Comparison of ENCODE assay signal across 9 cellular contexts in the genomic region with DNA sequence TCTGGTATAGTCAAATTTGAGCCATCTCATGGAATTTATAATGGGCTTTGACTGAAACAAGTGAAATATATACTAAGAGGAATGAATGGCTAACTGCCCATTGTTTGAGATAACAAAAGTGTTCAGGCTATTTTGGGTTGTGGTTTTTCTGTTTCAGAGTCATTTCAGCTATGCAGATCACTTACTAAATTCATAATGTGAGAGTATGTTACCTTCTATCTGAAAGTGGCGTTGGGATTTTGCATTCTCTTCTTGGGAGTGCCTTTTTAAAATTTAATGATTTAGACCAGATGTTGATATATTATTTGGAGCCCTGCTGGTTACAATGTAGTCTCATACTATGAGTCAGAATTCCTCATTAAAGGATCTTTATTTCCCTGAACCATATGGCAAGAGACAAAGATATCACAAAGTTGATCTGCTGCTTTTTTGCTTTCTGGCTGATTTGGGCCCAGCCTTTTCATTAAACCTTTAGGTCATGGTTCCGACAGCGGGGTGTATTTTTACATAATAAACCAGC. TPM values are rescaled to one million over a fixed set of nuclear protein-coding genes. Genes with fewer than 3 reads are reported as not detected.
DNase-seq lines count a peak whose midpoint lies in the region; ATAC-seq and TF ChIP-seq lines count a peak whose summit lies in the region.
"Had no signal": no experiment of that assay in that cellular context is flagged by ENCODE, and none has a peak within 500 bp of the region (broad histone marks: within the 10 kb centered on the region; RNA-seq: fewer than 3 reads in every experiment).

No MANE protein-coding gene starts in this region.

- CTCF ChIA-PET in OCI-LY7 (lab: Charles Lee; ENCODE audit: unreplicated experiment): no interaction called here

- POLR2A ChIA-PET in OCI-LY7 (lab: Charles Lee): interaction anchor here (0.5 to 6.9 kb wide), 10 partner anchors 9 to 861 kb away, joined by 3 to 48 read pairs (median 3); partner anchors contain the start of gene VCL

- no peak for TF ChIP-seq CTCF in OCI-LY7 (conservative IDR thresholded peaks at IDR 0.05; ENCODE audit: low read length)
- TF ChIP-seq CTCF in foreskin fibroblast (IDR thresholded peaks at IDR 0.05; ENCODE audit: low read depth, low read length): no peak

- ATAC-seq in GM18873 (IDR thresholded peaks at IDR 0.05; ENCODE audit: low FRiP score, unreplicated experiment): no peak

- DNase-seq in DMS 273 treated with DMSO at 0.1 percent for 48 hours (lab: John Stamatoyannopoulos, UW) (peak; percentile 80), H4 (ENCODE audit: low spot score) (peak; percentile 37), OCI-LY7 (ENCODE audit: low spot score) (peak; percentile 76), foreskin fibroblast (peak; percentile 71 to 87), GM19240 (ENCODE audit: insufficient read length, low spot score) (no peak), DMS153 treated with DMSO at 0.1 percent for 48 hours (lab: John Stamatoyannopoulos, UW; ENCODE audit: unreplicated experiment) (no peak)
- no peak for DNase-seq in stimulated activated CD4-positive, alpha-beta T cell treated with anti-CD3 and anti-CD28 coated beads, Interleukin-2, amount 100 ng/mL, for 24 hours

- no peaks in the 10 kb centered on the region for H3K9me3 ChIP-seq in OCI-LY7 (ENCODE audit: low read length)

- H3K36me3 ChIP-seq in OCI-LY7 (ENCODE audit: insufficient read depth, low read length): no peaks in the 10 kb centered on the region

- H2AFZ ChIP-seq in OCI-LY7 (ENCODE audit: low read length): peak overlapping the region; percentile 35; the same call in 1 of the 2 replicates

- H3K27ac ChIP-seq in OCI-LY7 (ENCODE audit: low read depth, low read length, poor library complexity, severe bottlenecking): peak overlapping the region; percentile 95
- H3K27ac ChIP-seq: VCaP had no signal

- H4K20me1 ChIP-seq in OCI-LY7 (ENCODE audit: insufficient read depth, low read length): no peaks in the 10 kb centered on the region

- H3K4me1 ChIP-seq in OCI-LY7 (ENCODE audit: insufficient read depth, low read length, poor library complexity, severe bottlenecking): peaks cover 100% of the 10 kb centered on the region

- H3K4me3 ChIP-seq in OCI-LY7 (ENCODE audit: low read depth, low read length, poor library complexity, severe bottlenecking) (peak overlapping the region; percentile 49), foreskin fibroblast (ENCODE audit: low read depth in 1 of 2, low read length in 2 of 2) (peak overlapping the region in 1 of 2 donors; percentile 13)

- H3K79me2 ChIP-seq in OCI-LY7 (ENCODE audit: insufficient read depth, low read depth, low read length): peaks cover 77% of the 10 kb centered on the region

- no peaks in the 10 kb centered on the region for H3K9me2 ChIP-seq in OCI-LY7 (ENCODE audit: insufficient read depth, low read length)

- H3K4me2 ChIP-seq in OCI-LY7 (ENCODE audit: low read length): peak overlapping the region; percentile 82

- intact Hi-C loops in OCI-LY7 (cut with micrococcal nuclease; ENCODE audit: unreplicated experiment): loop anchor here (1.0 kb wide), 1 partner anchor 10 kb away; the partner anchor contains the start of gene VCL

- BruUV-seq in OCI-LY7 (replicated peaks; lab: Mats Ljungman, UMichigan): no TSS peak

RNA-seq across cellular contexts. Expression of gene VCL, which starts 10.4 kb away (rescaled TPM):
- total RNA-seq in H4 (2014; rRNA removed; shearing (Covaris generic)): 47.1 and 53.0 TPM in 2 replicates
- 19.1 and 24.9 TPM in 2 replicates for total RNA-seq in OCI-LY7 (2014; rRNA removed; shearing (Covaris generic))
- 55.5 and 64.5 TPM in 2 replicates for total RNA-seq in OCI-LY7 (2022)

Comparison
In these comparisons a context has a peak if more than half of its experiments do, and no peak if none do; other contexts are left out.
1. DNase-seq: peak in DMS 273 treated with DMSO at 0.1 percent for 48 hours (single experiment), H4 (single experiment), OCI-LY7 (single experiment) and foreskin fibroblast (2 of 2); none in stimulated activated CD4-positive, alpha-beta T cell treated with anti-CD3 and anti-CD28 coated beads, Interleukin-2, amount 100 ng/mL, for 24 hours (0 of 2), GM19240 (single experiment) and DMS153 treated with DMSO at 0.1 percent for 48 hours (single experiment).